Comparison of ENCODE assay signal across 11 cellular contexts in the genomic region with DNA sequence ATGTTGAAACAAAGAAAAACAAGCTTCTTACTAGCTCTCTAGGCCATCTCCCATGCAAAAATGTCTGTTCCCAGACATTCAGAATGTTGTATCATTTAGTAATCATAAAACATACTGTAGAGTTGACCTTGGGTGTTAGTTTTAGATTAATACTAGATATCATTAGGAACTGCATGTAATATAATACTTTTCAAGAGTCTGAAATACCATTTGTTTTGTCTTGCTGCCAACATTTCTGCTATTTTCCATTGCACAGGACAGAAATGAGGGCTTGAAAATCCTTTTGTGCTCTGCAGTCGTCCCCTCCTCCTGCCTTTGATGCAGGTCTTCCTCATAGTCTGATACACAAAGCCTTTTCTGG.
DNase-seq lines count a peak whose midpoint lies in the region; ATAC-seq, FAIRE-seq and TF ChIP-seq lines count a peak whose summit lies in the region.
"Had no signal": no experiment of that assay in that cellular context is flagged by ENCODE, and none has a peak within 500 bp of the region (broad histone marks: within the 10 kb centered on the region; RNA-seq: fewer than 3 reads in every experiment).

No MANE protein-coding gene starts in this region.

- no peak overlapping the region for H3K4me3 Mint-ChIP-seq in nephron progenitor cell
- H3K4me3 Mint-ChIP-seq: CD4-positive, CD25-positive, alpha-beta regulatory T cell; IgD-negative memory B cell had no signal

- peak overlapping the region; percentile 6 for H3K27ac ChIP-seq in ectodermal cell (ENCODE audit: insufficient read depth, low read depth, low read length, poor library complexity, severe bottlenecking)

- H3K4me3 ChIP-seq in AG04449 (ENCODE audit: low read depth, low read length), result no peak overlapping the region
- H3K4me3 ChIP-seq in ectodermal cell (ENCODE audit: insufficient read depth, low read depth, low read length), result no peak overlapping the region

- CTCF ChIA-PET in AG04449 (lab: Yijun Ruan, JAX), result interaction anchor here (0.9 to 2.0 kb wide), 4 partner anchors 29 to 387 kb away, joined by 3 to 7 read pairs (median 4); no protein-coding TSS in a partner anchor

- H3K27ac Mint-ChIP-seq in nephron progenitor cell, result peak overlapping the region; percentile 49
- H3K27ac Mint-ChIP-seq: CD4-positive, CD25-positive, alpha-beta regulatory T cell; IgD-negative memory B cell had no signal

- H3K4me1 Mint-ChIP-seq in nephron progenitor cell, result peaks cover 28% of the 10 kb centered on the region
- H3K4me1 Mint-ChIP-seq: IgD-negative memory B cell had no signal

- no peaks in the 10 kb centered on the region for H3K9me3 ChIP-seq in ectodermal cell (ENCODE audit: control insufficient read depth, low read length)

- POLR2A ChIA-PET in AG04449 (lab: Yijun Ruan, JAX), result interaction anchor here (0.6 kb wide), 1 partner anchor 60 kb away, joined by 3 read pairs; no protein-coding TSS in a partner anchor

- H3K36me3 ChIP-seq in ectodermal cell (ENCODE audit: control insufficient read depth, insufficient read depth, low read length), result no peaks in the 10 kb centered on the region

- FAIRE-seq in GM12892 (lab: Jason Lieb, UNC) (no peak), H54 (lab: Jason Lieb, UNC) (no peak)

- 44 to 55% methylated on average over 1 of the region's 1 CpG for whole genome bisulfite sequencing in ectodermal cell, 2 experiments

- peaks cover 23% of the 10 kb centered on the region for H3K4me1 ChIP-seq in ectodermal cell (ENCODE audit: control insufficient read depth, insufficient read depth, low read length)

- H3K36me3 Mint-ChIP-seq in nephron progenitor cell (ENCODE audit: low read depth), result no peaks in the 10 kb centered on the region
- H3K36me3 Mint-ChIP-seq: CD4-positive, CD25-positive, alpha-beta regulatory T cell had no signal

- H3K9me3 Mint-ChIP-seq in nephron progenitor cell, result peaks cover 2% of the 10 kb centered on the region
- H3K9me3 Mint-ChIP-seq: IgD-negative memory B cell had no signal

- peaks cover under 1% of the 10 kb centered on the region for H3K27me3 Mint-ChIP-seq in nephron progenitor cell (ENCODE audit: low read depth, poor library complexity)

- TF ChIP-seq CTCF in AG04449 (IDR thresholded peaks at IDR 0.05; ENCODE audit: insufficient read depth, low read length, missing control alignments) (no peak), nephron progenitor cell (IDR thresholded peaks at IDR 0.05) (no peak)

- TF ChIP-seq POLR2A in GM12892 (IDR thresholded peaks at IDR 0.05; ENCODE audit: low read depth, low read length) (no peak), H54 (IDR thresholded peaks at IDR 0.05; ENCODE audit: low read depth, low read length) (no peak)

- H3K27me3 ChIP-seq in ectodermal cell (ENCODE audit: control insufficient read depth, insufficient read depth, low read length, poor library complexity, severe bottlenecking), result no peaks in the 10 kb centered on the region

- no peak for ATAC-seq in GM21447 (IDR thresholded peaks at IDR 0.05; ENCODE audit: unreplicated experiment)

- DNase-seq in AG04449 (ENCODE audit: low read depth, low spot score) (peak; percentile 52), NCI-H2029 (lab: John Stamatoyannopoulos, UW) (peak; percentile 67), nephron progenitor cell (no peak), GM12892 (ENCODE audit: insufficient read length) (no peak), H54 (ENCODE audit: insufficient read length, low spot score) (no peak), NCI-H748 treated with DMSO at 0.1 percent for 48 hours (lab: John Stamatoyannopoulos, UW) (no peak)
- DNase-seq: activated CD4-positive, alpha-beta T cell treated with anti-CD3 and anti-CD28 coated beads, Interleukin-2, amount 50 U/mL, for 1 hour; CD4-positive, CD25-positive, alpha-beta regulatory T cell had no signal

Comparison
In these comparisons a context has a peak if more than half of its experiments do, and no peak if none do; other contexts are left out.
1. DNase-seq: peak in AG04449 (single experiment) and NCI-H2029 (single experiment); none in nephron progenitor cell (single experiment), GM12892 (single experiment), H54 (single experiment) and NCI-H748 treated with DMSO at 0.1 percent for 48 hours (single experiment).